ENCODE assay signal across 2 cellular contexts in the genomic region with DNA sequence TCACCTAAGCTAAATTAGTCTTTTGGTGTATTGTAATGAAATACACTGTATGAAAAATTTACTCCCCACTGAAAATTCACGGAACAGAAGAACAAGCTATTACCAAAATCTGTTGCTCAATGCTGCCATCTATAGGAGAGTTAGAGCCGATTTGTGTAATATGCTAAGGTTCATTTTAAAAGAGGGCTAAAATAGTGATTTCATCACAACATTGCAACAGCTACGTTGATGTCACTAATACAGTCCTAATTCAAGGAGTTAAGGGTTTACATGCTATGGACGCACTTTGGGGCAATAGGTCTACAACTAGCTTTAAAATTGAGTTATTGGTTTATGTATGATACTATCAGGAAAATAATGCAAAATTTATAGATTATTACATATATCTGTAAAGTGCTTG.
TF ChIP-seq lines count a peak whose summit lies in the region.

No MANE protein-coding gene starts in this region.

TF ChIP-seq in HEK293, 187 proteins besides CTCF, POLR2A, EP300 and RAD21:
- TF ChIP-seq ZFP37 (tag by site-specific recombination; IDR thresholded peaks at IDR 0.05) (no peak), ZNF660 (tag by site-specific recombination; IDR thresholded peaks at IDR 0.05) (0 out of 2 replicates have a peak, but pooled peaks have one; percentile 31), ATF2 (tag by site-specific recombination; IDR thresholded peaks at IDR 0.05; ENCODE audit: low read depth) (peak; percentile 36; the same call in 1 of the 2 replicates), ZBTB7A (tag by site-specific recombination; IDR thresholded peaks at IDR 0.05; ENCODE audit: low read depth) (no peak), ZNF391 (tag by site-specific recombination; IDR thresholded peaks at IDR 0.05; ENCODE audit: borderline replicate concordance, low read depth) (no peak), ZNF121 (tag by site-specific recombination; IDR thresholded peaks at IDR 0.05) (no peak), IKZF3 (tag by site-specific recombination; IDR thresholded peaks at IDR 0.05) (no peak), ZNF629 (tag by site-specific recombination; IDR thresholded peaks at IDR 0.05) (peak; percentile 36; the same call in 1 of the 2 replicates), ZBTB8A (tag by site-specific recombination; IDR thresholded peaks at IDR 0.05) (no peak), ZNF394 (tag by site-specific recombination; IDR thresholded peaks at IDR 0.05; ENCODE audit: borderline replicate concordance) (no peak), ZNF654 (tag by site-specific recombination; IDR thresholded peaks at IDR 0.05; ENCODE audit: low read depth) (peak; percentile 59), ZNF621 (tag by site-specific recombination; IDR thresholded peaks at IDR 0.05) (no peak), ZBTB20 (tag by site-specific recombination; IDR thresholded peaks at IDR 0.05) (no peak)
- TF ChIP-seq, protein P1, sequence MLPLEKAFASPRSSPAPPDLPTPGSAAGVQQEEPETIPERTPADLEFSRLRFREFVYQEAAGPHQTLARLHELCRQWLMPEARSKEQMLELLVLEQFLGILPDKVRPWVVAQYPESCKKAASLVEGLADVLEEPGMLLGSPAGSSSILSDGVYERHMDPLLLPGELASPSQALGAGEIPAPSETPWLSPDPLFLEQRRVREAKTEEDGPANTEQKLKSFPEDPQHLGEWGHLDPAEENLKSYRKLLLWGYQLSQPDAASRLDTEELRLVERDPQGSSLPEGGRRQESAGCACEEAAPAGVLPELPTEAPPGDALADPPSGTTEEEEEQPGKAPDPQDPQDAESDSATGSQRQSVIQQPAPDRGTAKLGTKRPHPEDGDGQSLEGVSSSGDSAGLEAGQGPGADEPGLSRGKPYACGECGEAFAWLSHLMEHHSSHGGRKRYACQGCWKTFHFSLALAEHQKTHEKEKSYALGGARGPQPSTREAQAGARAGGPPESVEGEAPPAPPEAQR (tag by site-specific recombination; IDR thresholded peaks at IDR 0.05) = no peak

TF ChIP-seq in K562, 482 proteins besides CTCF, POLR2A, EP300 and RAD21:
- TF ChIP-seq, protein P2, sequence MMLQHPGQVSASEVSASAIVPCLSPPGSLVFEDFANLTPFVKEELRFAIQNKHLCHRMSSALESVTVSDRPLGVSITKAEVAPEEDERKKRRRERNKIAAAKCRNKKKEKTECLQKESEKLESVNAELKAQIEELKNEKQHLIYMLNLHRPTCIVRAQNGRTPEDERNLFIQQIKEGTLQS (IDR thresholded peaks at IDR 0.05) = peak; percentile 43; the same call in 1 of the 2 replicates
- TF ChIP-seq, protein P2 (CRISPR knock-in tag; conservative IDR thresholded peaks at IDR 0.05) = no peak
- TF ChIP-seq HIVEP1 (CRISPR knock-in tag; IDR thresholded peaks at IDR 0.05) (no peak), CEBPG (CRISPR knock-in tag; IDR thresholded peaks at IDR 0.05) (no peak; the same call in 1 of the 2 replicates), CEBPG (tag; conservative IDR thresholded peaks at IDR 0.05 in 1 of 2, IDR thresholded peaks at IDR 0.05 in 1 of 2) (peak; percentile 82 to 84), USF1 (CRISPR knock-in tag; IDR thresholded peaks at IDR 0.05) (no peak), CEBPB (tag; IDR thresholded peaks at IDR 0.05) (peak; percentile 90)
TF ChIP-seq in K562: peak in this region for 3.
